Comparison of ENCODE assay signal across 14 cellular contexts in the genomic region with DNA sequence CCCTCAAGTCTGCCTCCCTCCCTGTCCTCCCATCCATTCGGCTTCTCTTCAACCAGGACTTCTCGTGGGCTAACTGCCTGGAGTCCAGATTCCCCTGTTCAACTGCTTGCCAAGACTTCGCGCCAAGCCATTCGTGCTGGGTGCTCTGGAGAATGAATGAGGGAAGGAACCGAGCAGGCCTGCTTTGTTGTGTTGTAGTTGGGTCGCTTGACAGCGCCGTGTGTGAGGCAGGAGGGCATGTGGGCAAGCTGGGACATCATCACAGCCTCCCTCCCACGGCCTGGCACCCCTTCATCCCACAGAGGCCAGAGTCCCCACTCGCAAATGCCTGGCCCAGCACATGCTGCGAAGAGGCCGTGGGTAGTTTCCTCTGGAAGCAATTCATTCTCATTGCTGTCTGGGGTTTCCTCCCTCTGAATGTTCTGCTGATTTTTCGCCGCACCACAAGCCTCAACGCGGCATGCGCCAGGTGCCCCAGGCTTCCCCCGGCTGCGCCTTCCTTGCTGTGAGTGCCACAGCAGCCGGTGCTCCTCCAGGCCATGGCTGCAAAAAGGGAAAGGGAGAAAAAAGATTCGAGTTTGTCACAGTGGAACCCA.
DNase-seq lines count a peak whose midpoint lies in the region; ATAC-seq and TF ChIP-seq lines count a peak whose summit lies in the region.
"Had no signal": no experiment of that assay in that cellular context is flagged by ENCODE, and none has a peak within 500 bp of the region (broad histone marks: within the 10 kb centered on the region; RNA-seq: fewer than 3 reads in every experiment).

No MANE protein-coding gene starts in this region.

- H3K9me3 ChIP-seq in heart left ventricle (peaks cover 0 to 7% (median 0%) of the 10 kb centered on the region in 12 donors), T-helper 17 cell (ENCODE audit: control insufficient read depth, low read length, poor library complexity, severe bottlenecking) (no peaks in the 10 kb centered on the region)
- H3K9me3 ChIP-seq: A549, HAP-1, uterus had no signal

- POLR2A ChIA-PET in activated naive CD8-positive, alpha-beta T cell treated with anti-CD3 and anti-CD28 coated beads, Interleukin-2, amount 10 ng/mL, durations not matched to agents 7 days and 5 days (lab: Charles Lee) = no interaction called here

- peaks cover 0 to 36% (median 8%) of the 10 kb centered on the region in 12 donors for H3K4me1 ChIP-seq in heart left ventricle
- H3K4me1 ChIP-seq: A549, uterus had no signal

- H3K27me3 Mint-ChIP-seq in activated CD4-positive, alpha-beta T cell treated with anti-CD3 and anti-CD28 coated beads, Interleukin-2, amount 10 ng/mL, durations not matched to agents 24 days and 14 days = peaks cover 9% of the 10 kb centered on the region
- peaks cover 19% of the 10 kb centered on the region for H3K27me3 Mint-ChIP-seq in activated naive CD8-positive, alpha-beta T cell treated with anti-CD3 and anti-CD28 coated beads, Interleukin-2, amount 10 ng/mL, durations not matched to agents 7 days and 5 days
- H3K27me3 Mint-ChIP-seq in stimulated activated naive B cell treated with anti-CD40 and anti-IgM and Interleukin-4, amounts not matched to agents 10 μg/mL and 1 μg/mL and 100 μg/mL, for 72 hours = peaks cover 41 to 60% of the 10 kb centered on the region in 2 donors
- peaks cover 40% of the 10 kb centered on the region for H3K27me3 Mint-ChIP-seq in T-helper 17 cell

- TF ChIP-seq POLR2A in heart left ventricle (IDR thresholded peaks at IDR 0.05) = no peak

- 57 to 67% (median 61%) methylated on average over 22 of the region's 22 CpGs for WGBS in heart left ventricle, 4 donors

- TF ChIP-seq CTCF in heart left ventricle (IDR thresholded peaks at IDR 0.05) = no peak

- no peak overlapping the region for H3K4me3 ChIP-seq in heart left ventricle
- H3K4me3 ChIP-seq: A549, HAP-1, left lung, uterus had no signal

- intact Hi-C loops in activated CD4-positive, alpha-beta T cell treated with anti-CD3 and anti-CD28 coated beads, Interleukin-2, amount 10 ng/mL, durations not matched to agents 24 days and 14 days (cut with micrococcal nuclease) = no loop called here
- intact Hi-C loops in heart left ventricle (cut with DNase I) = no loop called here

- no peaks in the 10 kb centered on the region for H3K36me3 ChIP-seq in heart left ventricle
- H3K36me3 ChIP-seq: HAP-1, left lung, uterus had no signal

- no peaks in the 10 kb centered on the region for H3K36me3 Mint-ChIP-seq in activated CD4-positive, alpha-beta T cell treated with anti-CD3 and anti-CD28 coated beads, Interleukin-2, amount 10 ng/mL, durations not matched to agents 24 days and 14 days (ENCODE audit: low read depth)
- H3K36me3 Mint-ChIP-seq in activated naive CD8-positive, alpha-beta T cell treated with anti-CD3 and anti-CD28 coated beads, Interleukin-2, amount 10 ng/mL, durations not matched to agents 7 days and 5 days = peaks cover 4% of the 10 kb centered on the region
- H3K36me3 Mint-ChIP-seq in stimulated activated naive B cell treated with anti-CD40 and anti-IgM and Interleukin-4, amounts not matched to agents 10 μg/mL and 1 μg/mL and 100 μg/mL, for 72 hours = peaks cover 5 to 10% of the 10 kb centered on the region in 2 donors
- no peaks in the 10 kb centered on the region for H3K36me3 Mint-ChIP-seq in T-helper 17 cell (ENCODE audit: low read depth)

- H3K4me1 Mint-ChIP-seq in activated CD4-positive, alpha-beta T cell treated with anti-CD3 and anti-CD28 coated beads, Interleukin-2, amount 10 ng/mL, durations not matched to agents 24 days and 14 days = peaks cover 19% of the 10 kb centered on the region
- peaks cover 17% of the 10 kb centered on the region for H3K4me1 Mint-ChIP-seq in activated naive CD8-positive, alpha-beta T cell treated with anti-CD3 and anti-CD28 coated beads, Interleukin-2, amount 10 ng/mL, durations not matched to agents 7 days and 5 days
- peaks cover 27 to 38% of the 10 kb centered on the region in 2 donors for H3K4me1 Mint-ChIP-seq in stimulated activated naive B cell treated with anti-CD40 and anti-IgM and Interleukin-4, amounts not matched to agents 10 μg/mL and 1 μg/mL and 100 μg/mL, for 72 hours
- peaks cover 3% of the 10 kb centered on the region for H3K4me1 Mint-ChIP-seq in T-helper 17 cell

- peak; percentile 74 for DNase-seq in activated CD4-positive, alpha-beta T cell treated with anti-CD3 and anti-CD28 coated beads, Interleukin-2, amount 10 ng/mL, durations not matched to agents 24 days and 14 days
- no peak for DNase-seq in activated CD4-positive, alpha-beta T cell treated with anti-CD3 and anti-CD28 coated beads, Interleukin-2, amount 50 U/mL, for 48 hours
- peak; percentile 41 for DNase-seq in activated naive CD8-positive, alpha-beta T cell treated with anti-CD3 and anti-CD28 coated beads, Interleukin-2, amount 10 ng/mL, durations not matched to agents 7 days and 5 days
- DNase-seq in heart left ventricle (peak in 2 of 5 donors; percentile 32 to 70), mesenteric fat pad (ENCODE audit: low spot score) (no peak), T-helper 17 cell (no peak)
- DNase-seq in stimulated activated naive B cell treated with anti-CD40 and anti-IgM and Interleukin-4, amounts not matched to agents 10 μg/mL and 1 μg/mL and 100 μg/mL, for 72 hours = peak; percentile 36
- DNase-seq in effector CD4-positive, alpha-beta T cell = no peak
- DNase-seq: DMS153, left lung, OCI-M1, uterus had no signal

- peak overlapping the region; percentile 73 for H3K4me3 Mint-ChIP-seq in activated CD4-positive, alpha-beta T cell treated with anti-CD3 and anti-CD28 coated beads, Interleukin-2, amount 10 ng/mL, durations not matched to agents 24 days and 14 days
- peak overlapping the region; percentile 63 for H3K4me3 Mint-ChIP-seq in activated naive CD8-positive, alpha-beta T cell treated with anti-CD3 and anti-CD28 coated beads, Interleukin-2, amount 10 ng/mL, durations not matched to agents 7 days and 5 days
- peak overlapping the region; percentile 37 to 72 for H3K4me3 Mint-ChIP-seq in stimulated activated naive B cell treated with anti-CD40 and anti-IgM and Interleukin-4, amounts not matched to agents 10 μg/mL and 1 μg/mL and 100 μg/mL, for 72 hours
- H3K4me3 Mint-ChIP-seq in T-helper 17 cell = no peak overlapping the region

- no peaks in the 10 kb centered on the region for H3K27me3 ChIP-seq in heart left ventricle
- H3K27me3 ChIP-seq: left lung, uterus had no signal

- ATAC-seq in activated naive CD8-positive, alpha-beta T cell treated with anti-CD3 and anti-CD28 coated beads, Interleukin-2, amount 10 ng/mL, durations not matched to agents 7 days and 5 days (ENCODE audit: low read depth) = peak; percentile 57
- ATAC-seq in heart left ventricle (peak in 3 of 4 donors; percentile 2 to 11 (median 3)), T-helper 17 cell (no peak)
- ATAC-seq in stimulated activated naive B cell treated with anti-CD40 and anti-IgM and Interleukin-4, amounts not matched to agents 10 μg/mL and 1 μg/mL and 100 μg/mL, for 72 hours (replicated peaks) = peak; percentile 70 to 80
- ATAC-seq: A549, left lung had no signal

- H3K27ac Mint-ChIP-seq in activated CD4-positive, alpha-beta T cell treated with anti-CD3 and anti-CD28 coated beads, Interleukin-2, amount 10 ng/mL, durations not matched to agents 24 days and 14 days = peak overlapping the region; percentile 93
- H3K27ac Mint-ChIP-seq in activated naive CD8-positive, alpha-beta T cell treated with anti-CD3 and anti-CD28 coated beads, Interleukin-2, amount 10 ng/mL, durations not matched to agents 7 days and 5 days = peak overlapping the region; percentile 83
- peak overlapping the region; percentile 91 for H3K27ac Mint-ChIP-seq in stimulated activated naive B cell treated with anti-CD40 and anti-IgM and Interleukin-4, amounts not matched to agents 10 μg/mL and 1 μg/mL and 100 μg/mL, for 72 hours
- H3K27ac Mint-ChIP-seq in T-helper 17 cell = no peak overlapping the region

- H3K27ac ChIP-seq in heart left ventricle = peak overlapping the region in 9 of 12 donors; percentile 1 to 87 (median 46)
- H3K27ac ChIP-seq: A549, left lung, uterus had no signal

- peaks cover 18% of the 10 kb centered on the region for H3K9me3 Mint-ChIP-seq in activated CD4-positive, alpha-beta T cell treated with anti-CD3 and anti-CD28 coated beads, Interleukin-2, amount 10 ng/mL, durations not matched to agents 24 days and 14 days
- H3K9me3 Mint-ChIP-seq in activated naive CD8-positive, alpha-beta T cell treated with anti-CD3 and anti-CD28 coated beads, Interleukin-2, amount 10 ng/mL, durations not matched to agents 7 days and 5 days = peaks cover 10% of the 10 kb centered on the region
- peaks cover 3 to 5% of the 10 kb centered on the region in 2 donors for H3K9me3 Mint-ChIP-seq in stimulated activated naive B cell treated with anti-CD40 and anti-IgM and Interleukin-4, amounts not matched to agents 10 μg/mL and 1 μg/mL and 100 μg/mL, for 72 hours

Comparison
In these comparisons a context has a peak if more than half of its experiments do, and no peak if none do; other contexts are left out.
1. DNase-seq: peak in activated CD4-positive, alpha-beta T cell treated with anti-CD3 and anti-CD28 coated beads, Interleukin-2, amount 10 ng/mL, durations not matched to agents 24 days and 14 days (single experiment), activated naive CD8-positive, alpha-beta T cell treated with anti-CD3 and anti-CD28 coated beads, Interleukin-2, amount 10 ng/mL, durations not matched to agents 7 days and 5 days (single experiment) and stimulated activated naive B cell treated with anti-CD40 and anti-IgM and Interleukin-4, amounts not matched to agents 10 μg/mL and 1 μg/mL and 100 μg/mL, for 72 hours (single experiment); none in activated CD4-positive, alpha-beta T cell treated with anti-CD3 and anti-CD28 coated beads, Interleukin-2, amount 50 U/mL, for 48 hours (0 of 2), effector CD4-positive, alpha-beta T cell (single experiment), mesenteric fat pad (single experiment) and T-helper 17 cell (0 of 3).